ENCODE assay signal across 16 cellular contexts in genomic region chr4:129862461-129862860, GRCh38.
DNase-seq lines count a peak whose midpoint lies in the region; ATAC-seq and TF ChIP-seq lines count a peak whose summit lies in the region.
"Had no signal": no experiment of that assay in that cellular context is flagged by ENCODE, and none has a peak within 500 bp of the region (broad histone marks: within the 10 kb centered on the region; RNA-seq: fewer than 3 reads in every experiment).

No MANE protein-coding gene starts in this region.

- peak; percentile 10 for DNase-seq in GM23338 (ENCODE audit: low spot score)
- DNase-seq in NCI-H82 (lab: John Stamatoyannopoulos, UW): peak; percentile 70
- DNase-seq in astrocyte of the hippocampus (ENCODE audit: low read depth, low spot score): peak; percentile 0
- DNase-seq in neural progenitor cell (ENCODE audit: low spot score): peak; percentile 55
- no peak for DNase-seq in activated naive CD4-positive, alpha-beta T cell treated with Interleukin-2 at 50 U/mL for 16 hours
- no peak for DNase-seq in cardiac septum (ENCODE audit: low spot score)
- DNase-seq: AML-193; CD4-positive, alpha-beta memory T cell; DMS79 treated with DMSO at 0.1 percent for 48 hours; EL; IMR-90 had no signal

- TF ChIP-seq CTCF in GM23338 (conservative IDR thresholded peaks at IDR 0.05; ENCODE audit: low read depth in 2 of 2) (no peak), neural progenitor cell (IDR thresholded peaks at IDR 0.05) (no peak)

- no peak overlapping the region for H3K9ac ChIP-seq in neural progenitor cell

- H3K4me1 Mint-ChIP-seq in GM23338 (peaks cover 12% of the 10 kb centered on the region; the same call in 2 of the 3 replicates), neural progenitor cell (peaks cover 14% of the 10 kb centered on the region)
- H3K4me1 Mint-ChIP-seq: CD4-positive, alpha-beta memory T cell had no signal

- no peaks in the 10 kb centered on the region for H3K9me2 ChIP-seq in GM23338 (ENCODE audit: insufficient read depth)

- H3K27me3 ChIP-seq in GM23338 (ENCODE audit: insufficient read depth) (no peaks in the 10 kb centered on the region), neural progenitor cell (no peaks in the 10 kb centered on the region)

- H3K9me3 Mint-ChIP-seq in GM23338: peaks cover 2% of the 10 kb centered on the region; the same call in 2 of the 3 replicates
- H3K9me3 Mint-ChIP-seq in neural progenitor cell: no peaks in the 10 kb centered on the region

- intact Hi-C loops in cardiac septum (cut with DNase I): no loop called here

- H3K9me3 ChIP-seq in neural progenitor cell (ENCODE audit: low read depth): no peaks in the 10 kb centered on the region

- H4K20me1 ChIP-seq in GM23338 (replicated peaks; ENCODE audit: insufficient read depth) (no peaks in the 10 kb centered on the region), neural progenitor cell (ENCODE audit: low read depth) (no peaks in the 10 kb centered on the region)

- ATAC-seq in GM23338 (peak; percentile 80), GM18873 (IDR thresholded peaks at IDR 0.05; ENCODE audit: low FRiP score, unreplicated experiment) (no peak), HG03565 (IDR thresholded peaks at IDR 0.05; ENCODE audit: unreplicated experiment) (no peak)
- ATAC-seq: GM12878, K562 had no signal

- H3K4me1 ChIP-seq in GM23338 (ENCODE audit: insufficient read depth) (peaks cover 9% of the 10 kb centered on the region), neural progenitor cell (peaks cover 20% of the 10 kb centered on the region)

- H3K27ac Mint-ChIP-seq in GM23338 (peak overlapping the region; percentile 58; the same call in 1 of the 2 replicates), neural progenitor cell (no peak overlapping the region)
- H3K27ac Mint-ChIP-seq: CD4-positive, alpha-beta memory T cell had no signal

- H3K4me3 ChIP-seq in GM23338 (no peak overlapping the region), neural progenitor cell (no peak overlapping the region)
- H3K4me3 ChIP-seq: GM12878, K562 had no signal

- H3K79me2 ChIP-seq in GM23338 (replicated peaks; ENCODE audit: insufficient read depth) (no peaks in the 10 kb centered on the region), neural progenitor cell (ENCODE audit: low read depth) (no peaks in the 10 kb centered on the region)

- H3K4me3 Mint-ChIP-seq in GM23338 (no peak overlapping the region), neural progenitor cell (no peak overlapping the region)
- H3K4me3 Mint-ChIP-seq: CD4-positive, alpha-beta memory T cell had no signal

- H2AFZ ChIP-seq in GM23338: no peak overlapping the region
- H2AFZ ChIP-seq in neural progenitor cell (replicated peaks): peak overlapping the region; percentile 72

- no peaks in the 10 kb centered on the region for H3F3A ChIP-seq in GM23338 (replicated peaks; ENCODE audit: low read depth)
- peaks cover 21% of the 10 kb centered on the region for H3F3A ChIP-seq in neural progenitor cell (ENCODE audit: low read depth)

- no peaks in the 10 kb centered on the region for H3K27me3 Mint-ChIP-seq in GM23338 (ENCODE audit: insufficient read depth, low read depth, poor library complexity)
- no peaks in the 10 kb centered on the region for H3K27me3 Mint-ChIP-seq in neural progenitor cell (ENCODE audit: insufficient read depth, low read depth)
- H3K27me3 Mint-ChIP-seq: CD4-positive, alpha-beta memory T cell had no signal

- no peak overlapping the region for H3K4me2 ChIP-seq in GM23338
- peak overlapping the region; percentile 59 for H3K4me2 ChIP-seq in neural progenitor cell

- H3K36me3 ChIP-seq in GM23338 (ENCODE audit: insufficient read depth) (no peaks in the 10 kb centered on the region), neural progenitor cell (no peaks in the 10 kb centered on the region)

- H3K36me3 Mint-ChIP-seq in GM23338 (ENCODE audit: low read depth): no peaks in the 10 kb centered on the region
- no peaks in the 10 kb centered on the region for H3K36me3 Mint-ChIP-seq in neural progenitor cell
- H3K36me3 Mint-ChIP-seq: CD4-positive, alpha-beta memory T cell had no signal

- H3K27ac ChIP-seq in GM23338 (ENCODE audit: low read depth) (no peak overlapping the region), neural progenitor cell (peak overlapping the region; percentile 68)
- H3K27ac ChIP-seq: C4-2B had no signal

TF ChIP-seq in GM23338, 12 proteins besides CTCF, POLR2A, EP300 and RAD21:
- TF ChIP-seq ZNF462 (CRISPR knock-in tag; IDR thresholded peaks at IDR 0.05) (peak; percentile 84), NANOG (IDR thresholded peaks at IDR 0.05; ENCODE audit: borderline replicate concordance) (no peak)

Comparison
In these comparisons a context has a peak if more than half of its experiments do, and no peak if none do; other contexts are left out.
1. DNase-seq: peak in GM23338 (single experiment), NCI-H82 (single experiment), astrocyte of the hippocampus (single experiment) and neural progenitor cell (single experiment); none in activated naive CD4-positive, alpha-beta T cell treated with Interleukin-2 at 50 U/mL for 16 hours (single experiment) and cardiac septum (single experiment).